17 cellular contexts compared by ENCODE assay signal in the genomic region with DNA sequence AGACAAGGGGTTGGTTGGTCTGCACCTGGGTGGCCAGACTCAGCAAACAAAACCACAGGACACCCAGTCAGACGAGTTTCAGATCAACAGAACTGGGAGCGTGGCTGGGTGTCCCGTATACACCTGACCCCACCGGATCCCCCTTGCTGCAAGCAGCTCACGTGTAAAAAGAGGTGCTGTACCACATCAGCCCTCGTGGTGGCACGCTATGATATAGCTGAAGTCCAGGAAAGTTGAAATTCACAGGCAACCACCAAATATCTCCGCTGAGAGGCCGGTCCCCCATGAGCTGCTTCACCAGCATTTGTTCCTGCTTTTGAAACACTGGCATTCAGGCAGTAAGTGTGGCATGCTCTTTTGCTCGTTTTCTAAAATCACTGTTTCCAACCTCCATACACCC.
DNase-seq lines count a peak whose midpoint lies in the region; ATAC-seq, FAIRE-seq and TF ChIP-seq lines count a peak whose summit lies in the region.
"Had no signal": no experiment of that assay in that cellular context is flagged by ENCODE, and none has a peak within 500 bp of the region (broad histone marks: within the 10 kb centered on the region; RNA-seq: fewer than 3 reads in every experiment).

No MANE protein-coding gene starts in this region.

- H3K9ac ChIP-seq in K562 (ENCODE audit: insufficient read depth in 1 of 2, low read depth in 2 of 2, low read length in 2 of 2) = no peak overlapping the region
- H3K9ac ChIP-seq: neural progenitor cell had no signal

- H3K9me3 ChIP-seq in K562 (replicated peaks; ENCODE audit: control insufficient read depth, insufficient read depth, low read depth, low read length) = no peaks in the 10 kb centered on the region

- POLR2A ChIA-PET in K562 (lab: Yijun Ruan, JAX) = interaction anchor here (1.2 kb wide), 1 partner anchor 17 kb away, joined by 4 read pairs; no protein-coding TSS in a partner anchor

- TF ChIP-seq CTCF in GM12872 (IDR thresholded peaks at IDR 0.05; ENCODE audit: insufficient read depth, low read depth, low read length) = 0 out of 3 replicates have a peak, but pooled peaks have one; percentile 20
- TF ChIP-seq CTCF in K562 (IDR thresholded peaks at IDR 0.05 in 2 of 3, conservative IDR thresholded peaks at IDR 0.05 in 1 of 3; ENCODE audit: insufficient read depth in 2 of 3, low read depth in 1 of 3, low read length in 3 of 3) = peak; percentile 36 to 47 (median 45); a peak in 5 of 6 replicates

- no peak for TF ChIP-seq POLR2A in K562 (conservative IDR thresholded peaks at IDR 0.05)
- no peak for TF ChIP-seq POLR2A in GM12892 (IDR thresholded peaks at IDR 0.05; ENCODE audit: low read depth, low read length)

- FAIRE-seq in K562 (lab: Jason Lieb, UNC) = peak; percentile 37
- no peak for FAIRE-seq in GM12892 (lab: Jason Lieb, UNC)

- peak in 1 of 2 experiments; percentile 45; a peak in 2 of 4 replicates for TF ChIP-seq RAD21 in K562 (CRISPR knock-in tag; conservative IDR thresholded peaks at IDR 0.05 in 1 of 2, IDR thresholded peaks at IDR 0.05 in 1 of 2)

- no peaks in the 10 kb centered on the region for H3K4me1 ChIP-seq in K562 (replicated peaks in 1 of 2; ENCODE audit: control insufficient read depth in 2 of 2, insufficient read depth in 2 of 2, low read length in 2 of 2)
- H3K4me1 ChIP-seq: neural progenitor cell had no signal

- WGBS in K562 (ENCODE audit: insufficient coverage, low coverage, missing lambda C conversion rate) = 2% methylated on average over 7 of the region's 10 CpGs

- BruUV-seq in K562 (replicated peaks; lab: Mats Ljungman, UMichigan) = no TSS peak

- H3K4me3 ChIP-seq in K562 = no peak overlapping the region
- H3K4me3 ChIP-seq: cardiac muscle cell, neural progenitor cell had no signal

- intact Hi-C loops in K562 (cut with micrococcal nuclease) = no loop called here

- no peak overlapping the region for H3K27ac ChIP-seq in K562 (ENCODE audit: extremely low read depth, low read depth, low read length)
- H3K27ac ChIP-seq: cardiac muscle cell, neural progenitor cell had no signal

- no peaks in the 10 kb centered on the region for H3K27me3 ChIP-seq in K562 (ENCODE audit: control insufficient read depth in 2 of 2, insufficient read depth in 2 of 2, low read length in 2 of 2)
- H3K27me3 ChIP-seq: cardiac muscle cell, neural progenitor cell had no signal

- in situ Hi-C loops in K562 (cut with MboI) = no loop called here

- no peak overlapping the region for H3K4me2 ChIP-seq in K562 (ENCODE audit: insufficient read depth, low read length)
- H3K4me2 ChIP-seq: neural progenitor cell had no signal

- CTCF ChIA-PET in K562 (lab: Yijun Ruan, JAX; ENCODE audit: low intra/inter-chr PET ratio) = no interaction called here

- H3K79me2 ChIP-seq in K562 (ENCODE audit: control insufficient read depth, insufficient read depth, low read length) = no peaks in the 10 kb centered on the region

- no peaks in the 10 kb centered on the region for H3K36me3 ChIP-seq in K562 (ENCODE audit: control insufficient read depth, insufficient read depth, low read length)
- H3K36me3 ChIP-seq: cardiac muscle cell, neural progenitor cell had no signal

- peak; percentile 55 for DNase-seq in HT-29 (ENCODE audit: low spot score)
- peak; percentile 15 for DNase-seq in OCI-M1 (lab: John Stamatoyannopoulos, UW)
- DNase-seq in K562 (ENCODE audit: extremely low read depth in 1 of 4, low spot score in 3 of 4) = peak; percentile 18 to 41 (median 23)
- no peak for DNase-seq in epidermal melanocyte (ENCODE audit: insufficient read length, low spot score)
- DNase-seq in GM12892 (ENCODE audit: insufficient read length) = no peak
- DNase-seq: activated CD4-positive, CD25-positive, alpha-beta regulatory T cell treated with anti-CD3 and anti-CD28 coated beads, Interleukin-2, amount 50 U/mL, for 72 hours; activated T-cell treated with anti-CD3 and anti-CD28 coated beads for 4 hours; C1 segment of cervical spinal cord; effector CD4-positive, alpha-beta T cell; mesenchymal stem cell; NCI-H1436; retina; SW 1271 had no signal

- peak; percentile 87 for ATAC-seq in K562
- no peak for ATAC-seq in GM21723 (IDR thresholded peaks at IDR 0.05; ENCODE audit: unreplicated experiment)

- H3K9me1 ChIP-seq in K562 (ENCODE audit: control insufficient read depth, insufficient read depth, low read length) = no peaks in the 10 kb centered on the region

- H2AFZ ChIP-seq in K562 (ENCODE audit: low read depth, low read length) = no peak overlapping the region
- H2AFZ ChIP-seq: neural progenitor cell had no signal

- no peaks in the 10 kb centered on the region for H4K20me1 ChIP-seq in K562 (replicated peaks; ENCODE audit: control insufficient read depth, insufficient read depth, low read length)

- TF ChIP-seq EP300 in K562 (IDR thresholded peaks at IDR 0.05; ENCODE audit: low read length) = no peak

TF ChIP-seq in K562, 482 proteins besides CTCF, POLR2A, EP300 and RAD21:
- TF ChIP-seq BHLHE40 (IDR thresholded peaks at IDR 0.05; ENCODE audit: low read length) = peak; percentile 52; the same call in 1 of the 2 replicates
- TF ChIP-seq SMC3 (conservative IDR thresholded peaks at IDR 0.05; ENCODE audit: insufficient read depth, low read depth, low read length) = 0 out of 2 replicates have a peak, but pooled peaks have one; percentile 16
- TF ChIP-seq ZNF586 (CRISPR knock-in tag; conservative IDR thresholded peaks at IDR 0.05) = no peak

Comparison
In these comparisons a context has a peak if more than half of its experiments do, and no peak if none do; other contexts are left out.
1. DNase-seq: peak in HT-29 (single experiment), OCI-M1 (single experiment) and K562 (4 of 4); none in epidermal melanocyte (single experiment) and GM12892 (single experiment).